Comparison of ENCODE assay signal across 9 cellular contexts in genomic region chr21:16536661-16537359, GRCh38.
DNase-seq lines count a peak whose midpoint lies in the region; ATAC-seq and TF ChIP-seq lines count a peak whose summit lies in the region.
"Had no signal": no experiment of that assay in that cellular context is flagged by ENCODE, and none has a peak within 500 bp of the region (broad histone marks: within the 10 kb centered on the region; RNA-seq: fewer than 3 reads in every experiment).

No MANE protein-coding gene starts in this region.

- H3K27ac ChIP-seq in AG04450 (ENCODE audit: low read depth, low read length) (no peak overlapping the region), breast epithelium (peak overlapping the region; percentile 89 to 91)

- no peaks in the 10 kb centered on the region for H3K9me3 ChIP-seq in AG04450 (ENCODE audit: control insufficient read depth, insufficient read depth, low read length)
- H3K9me3 ChIP-seq in breast epithelium: no peaks in the 10 kb centered on the region

- H3K4me3 ChIP-seq in AG04450 (ENCODE audit: low read depth, low read length): peak overlapping the region; percentile 64
- H3K4me3 ChIP-seq in breast epithelium: peak overlapping the region; percentile 45 to 70 (median 53)

- TF ChIP-seq CTCF in AG04450 (IDR thresholded peaks at IDR 0.05; ENCODE audit: low read depth, low read length): no peak
- TF ChIP-seq CTCF in breast epithelium (IDR thresholded peaks at IDR 0.05): no peak

- POLR2A ChIA-PET in AG04450 (lab: Yijun Ruan, JAX): no interaction called here

- no peaks in the 10 kb centered on the region for H3K36me3 ChIP-seq in breast epithelium

- ATAC-seq in GM18861 (IDR thresholded peaks at IDR 0.05; ENCODE audit: unreplicated experiment) (no peak), GM18519 (IDR thresholded peaks at IDR 0.05; ENCODE audit: low FRiP score, unreplicated experiment) (no peak)

- no peak for TF ChIP-seq POLR2A in breast epithelium (IDR thresholded peaks at IDR 0.05)

- H3K27me3 ChIP-seq in AG04450 (ENCODE audit: control insufficient read depth, insufficient read depth, low read length): no peaks in the 10 kb centered on the region
- H3K27me3 ChIP-seq in breast epithelium: no peaks in the 10 kb centered on the region

- DNase-seq in AG04450 (ENCODE audit: low read depth, low spot score): no peak
- peak; percentile 1 for DNase-seq in NCI-H1092 (lab: John Stamatoyannopoulos, UW)
- DNase-seq in breast epithelium (ENCODE audit: low spot score in 2 of 2): no peak
- peak; percentile 62 to 71 for DNase-seq in lung microvascular endothelial cell (ENCODE audit: low read depth in 2 of 2)
- DNase-seq in T1000 (lab: John Stamatoyannopoulos, UW): no peak
- DNase-seq in stimulated activated CD4-positive, alpha-beta T cell treated with anti-CD3 and anti-CD28 coated beads, Interleukin-4, amount 100 ng/mL, for 4 hours: no peak
- DNase-seq: activated naive CD8-positive, alpha-beta T cell treated with anti-CD3 and anti-CD28 coated beads, Interleukin-2, amount 10 ng/mL, durations not matched to agents 7 days and 5 days had no signal

- intact Hi-C loops in breast epithelium (cut with DNase I; ENCODE audit: low total_unique reads): no loop called here

- no peaks in the 10 kb centered on the region for H3K4me1 ChIP-seq in breast epithelium

- CTCF ChIA-PET in AG04450 (lab: Charles Lee): interaction anchor here (0.5 kb wide), 1 partner anchor 33 kb away, joined by 3 read pairs; no protein-coding TSS in a partner anchor

Comparison
In these comparisons a context has a peak if more than half of its experiments do, and no peak if none do; other contexts are left out.
1. DNase-seq: peak in NCI-H1092 (single experiment) and lung microvascular endothelial cell (2 of 2); none in AG04450 (single experiment), breast epithelium (0 of 2), T1000 (single experiment) and stimulated activated CD4-positive, alpha-beta T cell treated with anti-CD3 and anti-CD28 coated beads, Interleukin-4, amount 100 ng/mL, for 4 hours (0 of 2).